12 cellular contexts compared by ENCODE assay signal in the genomic region with DNA sequence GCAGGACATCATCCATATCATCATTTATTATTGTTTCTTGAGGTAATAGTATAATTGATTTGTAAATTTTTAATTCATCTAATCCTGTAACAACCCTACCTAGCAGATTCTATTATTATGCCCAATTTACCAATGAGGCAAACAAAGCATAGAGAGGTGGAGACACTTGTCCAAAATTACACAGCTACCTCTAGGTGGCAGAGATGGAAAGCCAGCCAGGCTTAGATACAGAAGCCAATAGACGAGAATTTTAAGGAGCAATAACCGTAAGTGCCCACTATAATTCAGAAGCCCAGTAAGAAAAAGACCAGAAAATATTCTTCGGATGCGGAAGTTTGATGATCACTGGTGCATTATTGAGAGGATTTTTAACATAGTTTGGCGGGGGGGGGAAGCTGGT. TPM values are rescaled to one million over a fixed set of nuclear protein-coding genes. Genes with fewer than 3 reads are reported as not detected.
A peak's percentile ranks its signal among the peaks of the same experiment; 100 is the strongest.
DNase-seq lines count a peak whose midpoint lies in the region; ATAC-seq, FAIRE-seq and TF ChIP-seq lines count a peak whose summit lies in the region.
"Had no signal": no experiment of that assay in that cellular context is flagged by ENCODE, and none has a peak within 500 bp of the region (broad histone marks: within the 10 kb centered on the region; RNA-seq: fewer than 3 reads in every experiment).

No MANE protein-coding gene starts in this region.

- no peak for FAIRE-seq in HepG2 (lab: Jason Lieb, UNC)

- H3K4me2 ChIP-seq in HCT116 (ENCODE audit: low read length) (no peak overlapping the region), HepG2 (ENCODE audit: low read depth, low read length) (no peak overlapping the region)

- H2AFZ ChIP-seq in HCT116 (ENCODE audit: low read depth, low read length, poor library complexity, severe bottlenecking): no peak overlapping the region
- H2AFZ ChIP-seq in HepG2 (ENCODE audit: low read length): no peak overlapping the region

- ATAC-seq in HCT116 (peak; percentile 82), SK-N-SH treated with all-trans-retinoic acid at 6 μM for 48 hours (0 out of 3 replicates have a peak, but pooled peaks have one; percentile 47), HepG2 (peak; percentile 51), HG03108 (IDR thresholded peaks at IDR 0.05; ENCODE audit: unreplicated experiment) (no peak), body of pancreas (no peak)

- CTCF ChIA-PET in HCT116 (lab: Charles Lee) (interaction anchor here (0.8 to 1.2 kb wide), 4 partner anchors 14 to 98 kb away, joined by 3 to 5 read pairs (median 4); no protein-coding TSS in a partner anchor), HepG2 (lab: Yijun Ruan, JAX; ENCODE audit: low intra/inter-chr PET ratio, low total read pairs) (interaction anchor here (1.7 kb wide), 1 partner anchor 98 kb away, joined by 4 read pairs; no protein-coding TSS in a partner anchor)

- no peaks in the 10 kb centered on the region for H3K27me3 ChIP-seq in HCT116 (ENCODE audit: insufficient read depth, low read length)
- no peaks in the 10 kb centered on the region for H3K27me3 ChIP-seq in HepG2 (ENCODE audit: control insufficient read depth in 1 of 2, insufficient read depth in 2 of 2, low read length in 2 of 2)
- H3K27me3 ChIP-seq in body of pancreas: no peaks in the 10 kb centered on the region

- H4K20me1 ChIP-seq in HCT116 (ENCODE audit: insufficient read depth): no peaks in the 10 kb centered on the region
- H4K20me1 ChIP-seq in HepG2 (ENCODE audit: insufficient read depth, low read length): no peaks in the 10 kb centered on the region

- WGBS in HepG2 (ENCODE audit: low lambda C conversion rate): 61% methylated on average over 5 of the region's 5 CpGs
- WGBS in body of pancreas, 2 donors: 86 to 90% methylated on average over 5 of the region's 5 CpGs

- TF ChIP-seq RAD21 in HCT116 (IDR thresholded peaks at IDR 0.05; ENCODE audit: low read depth): peak; percentile 59
- no peak for TF ChIP-seq RAD21 in HepG2 (CRISPR knock-in tag; IDR thresholded peaks at IDR 0.05)

- H3K4me1 ChIP-seq in HCT116 (ENCODE audit: control insufficient read depth in 1 of 2, insufficient read depth in 2 of 2, low read length in 2 of 2) (no peaks in the 10 kb centered on the region), HepG2 (ENCODE audit: insufficient read depth, low read length) (no peaks in the 10 kb centered on the region), body of pancreas (peaks cover 13% of the 10 kb centered on the region)

- DNase-seq in Daoy (ENCODE audit: low read depth) (peak; percentile 7), HCT116 (ENCODE audit: low read depth, low spot score) (no peak), HepG2 (ENCODE audit: low spot score) (peak; percentile 19), GOT3 (lab: John Stamatoyannopoulos, UW) (no peak), SKM-1 treated with dmso at 0.1 percent for 144 hours (lab: John Stamatoyannopoulos, UW; ENCODE audit: unreplicated experiment) (no peak), body of pancreas (no peak)
- DNase-seq: GF-D8, posterior cingulate gyrus, SHP77 treated with DMSO at 0.1 percent for 48 hours had no signal

- H3K9ac ChIP-seq in HCT116 (ENCODE audit: low read length) (no peak overlapping the region), HepG2 (ENCODE audit: insufficient read depth, low read depth, low read length) (no peak overlapping the region)

- RAD21 ChIA-PET in HCT116 (lab: Charles Lee; ENCODE audit: low non-redundant PET in 1 of 2, low total read pairs in 2 of 2, uncharacterized antibody in 2 of 2, unreplicated experiment in 2 of 2): no interaction called here

- no peak overlapping the region for H3K27ac ChIP-seq in HCT116 (ENCODE audit: low read depth, low read length)
- no peak overlapping the region for H3K27ac ChIP-seq in HepG2 (ENCODE audit: extremely low read length, insufficient read depth, low read length)
- no peak overlapping the region for H3K27ac ChIP-seq in body of pancreas

- POLR2A ChIA-PET in HCT116 (lab: Charles Lee): no interaction called here
- POLR2A ChIA-PET in HepG2 (lab: Yijun Ruan, JAX): no interaction called here

- TF ChIP-seq CTCF in HCT116 (IDR thresholded peaks at IDR 0.05 in 2 of 3, conservative IDR thresholded peaks at IDR 0.05 in 1 of 3; ENCODE audit: borderline replicate concordance in 1 of 3, insufficient read depth in 1 of 3, low read depth in 2 of 3, low read length in 2 of 3) (peak; percentile 39 to 45 (median 39); a peak in 5 of 6 replicates), HepG2 (CRISPR knock-in tag; IDR thresholded peaks at IDR 0.05) (peak; percentile 42), body of pancreas (IDR thresholded peaks at IDR 0.05) (peak in 1 of 7 experiments; percentile 8)

- no TSS peak for BruUV-seq in HCT116 (replicated peaks; lab: Mats Ljungman, UMichigan)
- no TSS peak for BruUV-seq in HepG2 (replicated peaks; lab: Mats Ljungman, UMichigan)

- no peaks in the 10 kb centered on the region for H3K36me3 ChIP-seq in HCT116 (ENCODE audit: control insufficient read depth in 1 of 2, insufficient read depth in 2 of 2, low read length in 2 of 2)
- no peaks in the 10 kb centered on the region for H3K36me3 ChIP-seq in HepG2 (replicated peaks in 1 of 2; ENCODE audit: control insufficient read depth in 1 of 2, insufficient read depth in 2 of 2, low read length in 2 of 2)
- H3K36me3 ChIP-seq in body of pancreas (replicated peaks in 1 of 2; ENCODE audit: insufficient read depth in 1 of 2, low read depth in 2 of 2): no peaks in the 10 kb centered on the region
- H3K36me3 ChIP-seq: HAP-1 had no signal

- H3K79me2 ChIP-seq in HCT116 (ENCODE audit: insufficient read depth, low read length) (no peaks in the 10 kb centered on the region), HepG2 (ENCODE audit: insufficient read depth, low read length) (no peaks in the 10 kb centered on the region)

- no peaks in the 10 kb centered on the region for H3K9me2 ChIP-seq in HCT116 (ENCODE audit: insufficient read depth)

- H3K4me3 ChIP-seq in HCT116 (replicated peaks in 1 of 2; ENCODE audit: low read depth in 1 of 2, low read length in 2 of 2) (no peak overlapping the region), HepG2 (replicated peaks in 1 of 3; ENCODE audit: insufficient read depth in 1 of 3, low read depth in 2 of 3, low read length in 3 of 3) (no peak overlapping the region), body of pancreas (no peak overlapping the region)
- H3K4me3 ChIP-seq: HAP-1 had no signal

- in situ Hi-C loops in HepG2 (cut with HindIII; ENCODE audit: extremely low pct_ligation_motif_present, low pct_unique_long_range_greater_than_20kb): no loop called here

- TF ChIP-seq POLR2A in HCT116 (IDR thresholded peaks at IDR 0.05; ENCODE audit: borderline replicate concordance, extremely low read depth, insufficient read depth, insufficient read length): no peak
- no peak for TF ChIP-seq POLR2A in HepG2 (IDR thresholded peaks at IDR 0.05; ENCODE audit: insufficient read depth in 1 of 2, low read depth in 2 of 2, low read length in 2 of 2)
- TF ChIP-seq POLR2A in body of pancreas (IDR thresholded peaks at IDR 0.05): no peak

- H3K9me3 ChIP-seq in HCT116 (ENCODE audit: control insufficient read depth in 1 of 2, insufficient read depth in 1 of 2, low read depth in 1 of 2, low read length in 2 of 2) (no peaks in the 10 kb centered on the region), HepG2 (ENCODE audit: low read length) (no peaks in the 10 kb centered on the region), body of pancreas (no peaks in the 10 kb centered on the region)
- H3K9me3 ChIP-seq: HAP-1 had no signal

- TF ChIP-seq EP300 in HepG2 (IDR thresholded peaks at IDR 0.05; ENCODE audit: low read depth in 2 of 2, low read length in 2 of 2): no peak
- TF ChIP-seq EP300 in HepG2 (CRISPR knock-in tag; IDR thresholded peaks at IDR 0.05; ENCODE audit: borderline replicate concordance): no peak

- intact Hi-C loops in HCT116 (cut with micrococcal nuclease) (loop anchor here (5.0 kb wide), 1 partner anchor 97 kb away; no protein-coding TSS in a partner anchor), HepG2 (cut with micrococcal nuclease; ENCODE audit: unreplicated experiment) (loop anchor here (1.0 kb wide), 1 partner anchor 99 kb away; no protein-coding TSS in a partner anchor), body of pancreas (cut with DNase I) (no loop called here)

TF ChIP-seq in HCT116, 20 proteins besides CTCF, POLR2A, EP300 and RAD21 (continues in another document):
- TF ChIP-seq CEBPB (IDR thresholded peaks at IDR 0.05; ENCODE audit: low read depth): no peak
- no peak for TF ChIP-seq POLR2AphosphoS5 (IDR thresholded peaks at IDR 0.05; ENCODE audit: low read depth, low read length)

TF ChIP-seq in SK-N-SH treated with all-trans-retinoic acid at 6 μM for 48 hours, 23 proteins besides CTCF, POLR2A, EP300 and RAD21 (continues in another document):
- TF ChIP-seq CSDC2 (CRISPR knock-in tag; IDR thresholded peaks at IDR 0.05): no peak
- TF ChIP-seq TCF4 (CRISPR knock-in tag; IDR thresholded peaks at IDR 0.05; ENCODE audit: borderline replicate concordance): no peak

TF ChIP-seq in HepG2, 621 proteins besides CTCF, POLR2A, EP300 and RAD21 (continues in another document):
- TF ChIP-seq STAG1 (CRISPR knock-in tag; IDR thresholded peaks at IDR 0.05): peak; percentile 40; the same call in 1 of the 2 replicates

RNA-seq across cellular contexts. Expression of a gene that starts 54.0 kb away (rescaled TPM):
- 15.0 and 15.9 TPM in 2 replicates for total RNA-seq in Daoy (2014; rRNA removed; shearing (Covaris generic))
- total RNA-seq in HCT116 (2021; ENCODE audit: unreplicated experiment) (15.3 TPM), HepG2 (2016; rRNA removed; fragmentation: Illumina TruSeq; extraction: Trizol) (not detected in 2 replicates), body of pancreas (100 to 1,000 TPM in 1 of 2 donors, 10 to 100 TPM in 1; 41.0 to 113 TPM)
- 4.1 and 6.4 TPM in 2 replicates for polyA plus RNA-seq in HCT116 (2012)
- total RNA-seq in HepG2 (2016; cell fraction: cytosol; rRNA removed; fragmentation: Illumina TruSeq; extraction: Trizol; ENCODE audit: low read depth): not detected in 2 replicates
- 0.39 TPM in 1 of 2 replicates, not detected in the other for total RNA-seq in HepG2 (2016; cell fraction: insoluble cytoplasmic fraction; rRNA removed; fragmentation: Illumina TruSeq; extraction: Trizol)
- not detected in 2 replicates for total RNA-seq in HepG2 (2016; cell fraction: membrane; rRNA removed; fragmentation: Illumina TruSeq; extraction: Trizol)
- total RNA-seq in HepG2 (2016; cell fraction: nucleus; rRNA removed; fragmentation: Illumina TruSeq; extraction: Trizol): not detected in 2 replicates
- polyA plus RNA-seq in HepG2 (2011; rRNA removed): not detected in 2 replicates
- not detected in 2 replicates for polyA plus RNA-seq in HepG2 (2011; cell fraction: cytosol; rRNA removed)
- polyA plus RNA-seq in HepG2 (2011; cell fraction: nucleus; rRNA removed): not detected in 2 replicates
- polyA plus RNA-seq in HepG2 (2012): not detected in 2 replicates
- not detected in 2 replicates for polyA plus RNA-seq in HepG2 (2016; cell fraction: cytosol; fragmentation: Illumina TruSeq; extraction: Trizol; ENCODE audit: low read depth)
- polyA plus RNA-seq in HepG2 (2016; cell fraction: insoluble cytoplasmic fraction; fragmentation: Illumina TruSeq; extraction: Trizol; ENCODE audit: low read depth): not detected in 2 replicates
- not detected in 2 replicates for polyA plus RNA-seq in HepG2 (2016; cell fraction: membrane; fragmentation: Illumina TruSeq; extraction: Trizol; ENCODE audit: low read depth)
- polyA plus RNA-seq in HepG2 (2016; cell fraction: nucleus; fragmentation: Illumina TruSeq; extraction: Trizol; ENCODE audit: insufficient read depth, low read depth): not detected in 2 replicates
- polyA minus RNA-seq in HepG2 (2011; rRNA and poly(A)+ RNA removed; ENCODE audit: low replicate concordance): 10.7 TPM in 1 of 2 replicates, not detected in the other
- not detected in 2 replicates for polyA minus RNA-seq in HepG2 (2011; cell fraction: cytosol; rRNA and poly(A)+ RNA removed)
- polyA minus RNA-seq in HepG2 (2011; cell fraction: nucleus; rRNA and poly(A)+ RNA removed): not detected in 2 replicates

Comparison
In these comparisons a context has a peak if more than half of its experiments do, and no peak if none do; other contexts are left out.
1. DNase-seq: peak in Daoy (single experiment) and HepG2 (single experiment); none in HCT116 (single experiment), GOT3 (single experiment), SKM-1 treated with dmso at 0.1 percent for 144 hours (single experiment) and body of pancreas (0 of 4).
2. ATAC-seq: peak in HCT116 (single experiment), SK-N-SH treated with all-trans-retinoic acid at 6 μM for 48 hours (single experiment) and HepG2 (single experiment); none in HG03108 (single experiment) and body of pancreas (single experiment).
3. RNA of a gene that starts 54.0 kb away (total RNA-seq): 41.0 to 113 TPM in body of pancreas, 15.0 to 15.9 TPM in Daoy and 15.3 TPM in HCT116 (single experiment); 0.39 TPM in HepG2; every median in the first group is over 10 times any median in the second.